ENCODE assay signal across 27 cellular contexts in genomic region chr7:17907014-17907413, GRCh38. TPM values are rescaled to one million over a fixed set of nuclear protein-coding genes. Genes with fewer than 3 reads are reported as not detected.
DNase-seq lines count a peak whose midpoint lies in the region; ATAC-seq, FAIRE-seq and TF ChIP-seq lines count a peak whose summit lies in the region.
"Had no signal": no experiment of that assay in that cellular context is flagged by ENCODE, and none has a peak within 500 bp of the region (broad histone marks: within the 10 kb centered on the region; RNA-seq: fewer than 3 reads in every experiment).

No MANE protein-coding gene starts in this region.

- H2BK120ac ChIP-seq in mesenchymal stem cell (ENCODE audit: low read depth, low read length): no peak overlapping the region

- no peak overlapping the region for H3K23ac ChIP-seq in mesenchymal stem cell (ENCODE audit: low read length in 2 of 2)

- peaks cover 38 to 55% of the 10 kb centered on the region in 2 donors for H3K4me1 Mint-ChIP-seq in natural killer cell

- H3K9ac ChIP-seq in endothelial cell of umbilical vein (replicated peaks; ENCODE audit: extremely low read depth, insufficient read depth, low read length) (no peak overlapping the region), mesenchymal stem cell (ENCODE audit: low read length) (no peak overlapping the region)
- H3K9ac ChIP-seq: KMS-11 had no signal

- H2AFZ ChIP-seq in endothelial cell of umbilical vein (ENCODE audit: low read depth, low read length) (no peak overlapping the region), mesenchymal stem cell (ENCODE audit: low read depth, low read length) (no peak overlapping the region)
- H2AFZ ChIP-seq: GM23338 had no signal

- H3K4me1 ChIP-seq in endothelial cell of umbilical vein (ENCODE audit: control insufficient read depth, extremely low read depth, insufficient read depth, low read length) (peaks cover 4% of the 10 kb centered on the region), mesenchymal stem cell (ENCODE audit: control insufficient read depth, insufficient read depth, low read depth, low read length) (peaks cover 3% of the 10 kb centered on the region)
- H3K4me1 ChIP-seq: colonic mucosa had no signal

- no peak overlapping the region for H3K4ac ChIP-seq in mesenchymal stem cell (ENCODE audit: low read depth in 1 of 2, low read length in 2 of 2)

- H3K36me3 ChIP-seq in endothelial cell of umbilical vein (ENCODE audit: control insufficient read depth in 2 of 2, extremely low read depth in 1 of 2, insufficient read depth in 2 of 2, low read length in 2 of 2) (no peaks in the 10 kb centered on the region), mesenchymal stem cell (ENCODE audit: control insufficient read depth in 1 of 2, insufficient read depth in 2 of 2, low read depth in 1 of 2, low read length in 2 of 2) (peaks cover 0 to 7% of the 10 kb centered on the region in 2 experiments)
- H3K36me3 ChIP-seq: colonic mucosa had no signal

- no peak overlapping the region for H2AK5ac ChIP-seq in mesenchymal stem cell (ENCODE audit: low read length, severe bottlenecking)

- no CpG with 5 or more reads among the region's 1 CpG for WGBS in mesenchymal stem cell

- H3K4me3 ChIP-seq in endothelial cell of umbilical vein (replicated peaks in 1 of 3; ENCODE audit: insufficient read depth in 1 of 3, low read depth in 1 of 3, low read length in 3 of 3) (no peak overlapping the region), mesenchymal stem cell (ENCODE audit: insufficient read depth in 1 of 2, low read depth in 1 of 2, low read length in 2 of 2) (no peak overlapping the region)
- H3K4me3 ChIP-seq: colonic mucosa, GM23338, tibial nerve had no signal

- TF ChIP-seq POLR2A in endothelial cell of umbilical vein (IDR thresholded peaks at IDR 0.05; ENCODE audit: low read depth, low read length): no peak

- H3K4me2 ChIP-seq in endothelial cell of umbilical vein (ENCODE audit: insufficient read depth, low read length): no peak overlapping the region
- no peak overlapping the region for H3K4me2 ChIP-seq in mesenchymal stem cell (ENCODE audit: low read length, poor library complexity, severe bottlenecking)
- H3K4me2 ChIP-seq: GM23338, KMS-11 had no signal

- no peak overlapping the region for H2BK12ac ChIP-seq in mesenchymal stem cell (ENCODE audit: low read length in 2 of 2)

- peaks cover 44% of the 10 kb centered on the region for H3K79me2 ChIP-seq in endothelial cell of umbilical vein (ENCODE audit: control insufficient read depth, insufficient read depth, low read length)

- no peaks in the 10 kb centered on the region for H3K9me1 ChIP-seq in endothelial cell of umbilical vein (replicated peaks; ENCODE audit: control insufficient read depth, extremely low read depth, insufficient read depth, low read length)

- dilution Hi-C loops in endothelial cell of umbilical vein (cut with MboI; ENCODE audit: extremely low pct_ligation_motif_present, low sequenced_read_pairs): no loop called here

- BruUV-seq in endothelial cell of umbilical vein (replicated peaks; lab: Mats Ljungman, UMichigan): no TSS peak

- peaks cover 4% of the 10 kb centered on the region for H4K20me1 ChIP-seq in endothelial cell of umbilical vein (replicated peaks; ENCODE audit: control insufficient read depth, extremely low read depth, insufficient read depth, low read length)

- no peaks in the 10 kb centered on the region for H3K27me3 Mint-ChIP-seq in natural killer cell (ENCODE audit: low read depth in 2 of 2)
- H3K27me3 Mint-ChIP-seq: activated B cell treated with CpG ODN at 0.5 μM for 24 hours; activated naive CD4-positive, alpha-beta T cell treated with anti-CD3 and anti-CD28 coated beads, Interleukin-2, amount 50 U/mL, for 24 hours; natural killer cell treated with Interleukin-12 subunit alpha and Interleukin-12 subunit beta and Interleukin-15 and Interleukin-18, amount 100 ng/mL, for 72 hours; stimulated activated naive B cell treated with anti-CD40 and anti-IgM and Interleukin-4, amounts not matched to agents 10 μg/mL and 1 μg/mL and 100 μg/mL, for 72 hours had no signal

- H3K27ac ChIP-seq in endothelial cell of umbilical vein (ENCODE audit: insufficient read depth, low read depth, low read length): no peak overlapping the region
- no peak overlapping the region for H3K27ac ChIP-seq in mesenchymal stem cell (ENCODE audit: low read length, poor library complexity, severe bottlenecking)
- H3K27ac ChIP-seq: colonic mucosa, foreskin keratinocyte, KMS-11, RWPE1, tibial nerve had no signal

- no peak overlapping the region for H4K91ac ChIP-seq in mesenchymal stem cell (ENCODE audit: low read length)

- FAIRE-seq in endothelial cell of umbilical vein (lab: Jason Lieb, UNC): peak; percentile 49
- FAIRE-seq: GM12891 had no signal

- no peak overlapping the region for H4K8ac ChIP-seq in mesenchymal stem cell (ENCODE audit: low read length)

- DNase-seq in ELR (ENCODE audit: low read depth) (peak; percentile 47), LHCN-M2 (ENCODE audit: low read depth) (peak; percentile 14), endothelial cell of umbilical vein (ENCODE audit: low read depth, low spot score) (no peak), mesenchymal stem cell (peak; percentile 6), MV-4-11 (lab: John Stamatoyannopoulos, UW) (no peak), natural killer cell (no peak)
- no peak for DNase-seq in activated CD4-positive, alpha-beta T cell treated with anti-CD3 and anti-CD28 coated beads, Interleukin-2, amount 50 U/mL, for 1 hour
- DNase-seq: activated B cell treated with CpG ODN at 0.5 μM for 24 hours; colonic mucosa; DMS53; foreskin keratinocyte; hippocampal formation; mesendoderm; NCI-H1436; NCI-H526; stimulated activated CD4-positive, alpha-beta T cell treated with anti-CD3 and anti-CD28 coated beads, Interleukin-1b, Interleukin-23, amount 100 ng/mL, for 48 hours; stimulated activated naive B cell treated with anti-CD40 and anti-IgM and Interleukin-4, amounts not matched to agents 10 μg/mL and 1 μg/mL and 100 μg/mL, for 72 hours had no signal

- no peaks in the 10 kb centered on the region for H3K27me3 ChIP-seq in endothelial cell of umbilical vein (ENCODE audit: control insufficient read depth in 2 of 2, insufficient read depth in 2 of 2, low read length in 2 of 2)
- no peaks in the 10 kb centered on the region for H3K27me3 ChIP-seq in mesenchymal stem cell (ENCODE audit: control insufficient read depth in 1 of 2, insufficient read depth in 1 of 2, low read length in 2 of 2)
- H3K27me3 ChIP-seq: colonic mucosa, foreskin keratinocyte, tibial nerve had no signal

- no peaks in the 10 kb centered on the region for H3K9me3 Mint-ChIP-seq in natural killer cell
- H3K9me3 Mint-ChIP-seq: GM23338; natural killer cell treated with Interleukin-12 subunit alpha and Interleukin-12 subunit beta and Interleukin-15 and Interleukin-18, amount 100 ng/mL, for 72 hours had no signal

- CTCF ChIA-PET in endothelial cell of umbilical vein (lab: Charles Lee): no interaction called here

- intact Hi-C loops in endothelial cell of umbilical vein (cut with micrococcal nuclease): no loop called here
- intact Hi-C loops in natural killer cell (cut with micrococcal nuclease): no loop called here

- H3K14ac ChIP-seq in mesenchymal stem cell (ENCODE audit: low read length in 2 of 2): no peak overlapping the region

- no peak overlapping the region for H2BK15ac ChIP-seq in mesenchymal stem cell (ENCODE audit: low read depth, poor library complexity, severe bottlenecking)

- H3K4me3 Mint-ChIP-seq in natural killer cell: no peak overlapping the region
- H3K4me3 Mint-ChIP-seq: activated B cell treated with CpG ODN at 0.5 μM for 24 hours; GM23338; natural killer cell treated with Interleukin-12 subunit alpha and Interleukin-12 subunit beta and Interleukin-15 and Interleukin-18, amount 100 ng/mL, for 72 hours; stimulated activated naive B cell treated with anti-CD40 and anti-IgM and Interleukin-4, amounts not matched to agents 10 μg/mL and 1 μg/mL and 100 μg/mL, for 72 hours; T-helper 2 cell treated with Interferon-gamma antibody and Interleukin-4, amounts not matched to agents 5 μg/mL and 100 μg/mL, for 36 hours had no signal

- no peaks in the 10 kb centered on the region for H3K9me3 ChIP-seq in endothelial cell of umbilical vein (replicated peaks; ENCODE audit: control insufficient read depth, insufficient read depth, low read length)
- no peaks in the 10 kb centered on the region for H3K9me3 ChIP-seq in mesenchymal stem cell (ENCODE audit: control insufficient read depth, low read length)
- H3K9me3 ChIP-seq: colonic mucosa, tibial nerve had no signal

- no peak overlapping the region for H3K18ac ChIP-seq in mesenchymal stem cell (ENCODE audit: low read depth in 1 of 2, low read length in 2 of 2)

- no peak overlapping the region for H2BK5ac ChIP-seq in mesenchymal stem cell (ENCODE audit: low read depth, low read length, poor library complexity, severe bottlenecking)

- no peaks in the 10 kb centered on the region for H3K36me3 Mint-ChIP-seq in natural killer cell

- peak overlapping the region in 1 of 2 donors; percentile 3 for H3K27ac Mint-ChIP-seq in natural killer cell
- H3K27ac Mint-ChIP-seq: activated B cell treated with CpG ODN at 0.5 μM for 24 hours; activated naive CD4-positive, alpha-beta T cell treated with anti-CD3 and anti-CD28 coated beads, Interleukin-2, amount 50 U/mL, for 24 hours; GM23338; natural killer cell treated with Interleukin-12 subunit alpha and Interleukin-12 subunit beta and Interleukin-15 and Interleukin-18, amount 100 ng/mL, for 72 hours; stimulated activated naive B cell treated with anti-CD40 and anti-IgM and Interleukin-4, amounts not matched to agents 10 μg/mL and 1 μg/mL and 100 μg/mL, for 72 hours; T-helper 2 cell treated with Interferon-gamma antibody and Interleukin-4, amounts not matched to agents 5 μg/mL and 100 μg/mL, for 36 hours had no signal

- POLR2A ChIA-PET in endothelial cell of umbilical vein (lab: Charles Lee): no interaction called here

- TF ChIP-seq CTCF in endothelial cell of umbilical vein (IDR thresholded peaks at IDR 0.05; ENCODE audit: extremely low read depth in 1 of 2, insufficient read depth in 1 of 2, low read depth in 1 of 2, low read length in 2 of 2) (no peak), natural killer cell (IDR thresholded peaks at IDR 0.05) (no peak)

- ATAC-seq in HG02763 (IDR thresholded peaks at IDR 0.05; ENCODE audit: unreplicated experiment) (no peak), natural killer cell (no peak)
- ATAC-seq: foreskin keratinocyte; GM23338; natural killer cell treated with Interleukin-12 subunit alpha and Interleukin-12 subunit beta and Interleukin-15 and Interleukin-18, amount 100 ng/mL, for 72 hours; SK-N-SH treated with all-trans-retinoic acid at 6 μM for 48 hours; stimulated activated naive B cell treated with anti-CD40 and anti-IgM and Interleukin-4, amounts not matched to agents 10 μg/mL and 1 μg/mL and 100 μg/mL, for 72 hours had no signal

- H3K79me1 ChIP-seq in mesenchymal stem cell (replicated peaks; ENCODE audit: low read length, poor library complexity, severe bottlenecking): peaks cover 16% of the 10 kb centered on the region

RNA-seq across cellular contexts. Expression of gene SNX13, which starts 33.3 kb away (rescaled TPM):
- 65.8 and 81.9 TPM in 2 replicates for total RNA-seq in LHCN-M2 (2014; rRNA removed)
- polyA plus RNA-seq in LHCN-M2 (2012): 8.7 TPM
- total RNA-seq in endothelial cell of umbilical vein: 28.5 and 32.2 TPM in 2 replicates
- polyA plus RNA-seq in endothelial cell of umbilical vein: 4.5 and 6.1 TPM in 2 replicates
- polyA plus RNA-seq in endothelial cell of umbilical vein (2011; cell fraction: cytosol; rRNA removed): 6.7 and 7.0 TPM in 2 replicates
- polyA plus RNA-seq in endothelial cell of umbilical vein (2011; cell fraction: nucleus; rRNA removed): 21.8 and 25.3 TPM in 2 replicates
- 11.9 and 16.7 TPM in 2 replicates for polyA plus RNA-seq in endothelial cell of umbilical vein (2012)
- 20.8 and 25.1 TPM in 2 replicates for polyA minus RNA-seq in endothelial cell of umbilical vein
- polyA minus RNA-seq in endothelial cell of umbilical vein (2011; cell fraction: cytosol; rRNA and poly(A)+ RNA removed): 10.2 TPM
- 68.3 and 95.8 TPM in 2 replicates for polyA minus RNA-seq in endothelial cell of umbilical vein (2011; cell fraction: nucleus; rRNA and poly(A)+ RNA removed)
- 23.3 TPM for polyA plus RNA-seq in mesenchymal stem cell (2013, experiment 1 of 2)
- 24.6 TPM for polyA plus RNA-seq in mesenchymal stem cell (2013, experiment 2 of 2)
- total RNA-seq in natural killer cell: 10 to 100 TPM; 34.8 to 38.5 (median 37.4) TPM

Comparison
In these comparisons a context has a peak if more than half of its experiments do, and no peak if none do; other contexts are left out.
1. DNase-seq: peak in ELR (single experiment), LHCN-M2 (single experiment) and mesenchymal stem cell (single experiment); none in endothelial cell of umbilical vein (single experiment), activated CD4-positive, alpha-beta T cell treated with anti-CD3 and anti-CD28 coated beads, Interleukin-2, amount 50 U/mL, for 1 hour (single experiment), MV-4-11 (single experiment) and natural killer cell (single experiment).